ENCODE assay signal across 8 cellular contexts in the genomic region with DNA sequence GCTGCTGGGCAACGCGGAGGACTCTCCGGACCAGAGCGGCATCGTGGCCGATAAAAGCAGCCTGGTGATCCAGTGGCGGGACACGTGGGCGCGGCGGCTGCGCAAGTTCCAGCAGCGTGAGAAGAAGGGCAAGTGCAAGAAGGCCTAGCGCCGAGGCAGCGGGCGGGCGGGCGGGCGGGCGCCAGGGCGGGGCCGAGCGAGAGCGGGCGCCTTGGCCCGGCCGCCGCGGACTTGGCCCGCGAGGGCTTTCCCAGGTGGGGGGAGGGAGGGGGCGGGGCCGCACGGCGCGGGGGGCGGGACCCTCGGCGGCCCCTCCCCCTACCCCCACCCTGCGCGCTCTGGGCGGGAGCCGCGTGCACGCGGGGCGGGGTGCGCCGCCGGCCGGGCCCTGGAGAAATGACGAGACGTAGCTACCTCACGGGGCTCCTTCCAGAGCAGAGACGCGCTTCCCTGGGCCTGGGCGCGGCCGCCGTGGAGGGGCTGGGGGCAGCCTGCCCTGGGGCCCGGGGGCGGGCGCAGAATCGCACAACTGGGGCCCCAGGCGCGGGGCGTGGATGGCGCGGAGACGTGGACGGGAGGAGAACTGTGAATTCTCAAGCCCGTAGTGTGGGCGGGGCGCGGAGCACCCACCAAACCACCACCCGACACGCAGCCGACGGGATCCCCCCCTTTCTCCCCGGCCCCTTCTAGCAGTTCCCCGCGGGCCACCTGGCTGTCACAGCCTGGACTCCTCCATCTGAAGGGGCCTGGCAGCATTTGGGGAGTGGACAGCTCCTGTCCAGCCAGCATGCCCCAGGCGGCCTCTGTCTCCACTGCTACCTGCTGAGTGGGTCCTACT.
DNase-seq lines count a peak whose midpoint lies in the region; ATAC-seq, FAIRE-seq and TF ChIP-seq lines count a peak whose summit lies in the region.

No MANE protein-coding gene starts in this region.

- H3K4me1 Mint-ChIP-seq in central memory CD8-positive, alpha-beta T cell, result peaks cover 11% of the 10 kb centered on the region

- peak overlapping the region; percentile 37 for H3K9ac ChIP-seq in keratinocyte (ENCODE audit: control insufficient read depth, extremely low read depth, insufficient read depth, low read length)

- H3K79me2 ChIP-seq in keratinocyte (ENCODE audit: control insufficient read depth, insufficient read depth, low read length), result no peaks in the 10 kb centered on the region

- ATAC-seq in GM18520 (IDR thresholded peaks at IDR 0.05; ENCODE audit: unreplicated experiment), result peak; percentile 61
- peak; percentile 76 for ATAC-seq in central memory CD8-positive, alpha-beta T cell (replicated peaks; ENCODE audit: extremely low read depth, poor library complexity, severe bottlenecking)

- peaks cover 7% of the 10 kb centered on the region for H3K27me3 ChIP-seq in keratinocyte (ENCODE audit: control insufficient read depth, extremely low read depth, insufficient read depth, low read length)

- peaks cover 5% of the 10 kb centered on the region for H3K36me3 Mint-ChIP-seq in central memory CD8-positive, alpha-beta T cell (ENCODE audit: insufficient read depth)

- dilution Hi-C loops in keratinocyte (cut with MboI; ENCODE audit: extremely low pct_ligation_motif_present, low sequenced_read_pairs), result no loop called here

- peak overlapping the region; percentile 79 for H2AFZ ChIP-seq in keratinocyte (ENCODE audit: control insufficient read depth, low read length)

- peak in 1 of 3 experiments; percentile 2 for TF ChIP-seq CTCF in keratinocyte (optimal IDR thresholded peaks at IDR 0.05 in 1 of 3, IDR thresholded peaks at IDR 0.05 in 1 of 3, conservative IDR thresholded peaks at IDR 0.05 in 1 of 3; ENCODE audit: extremely low read depth in 1 of 3, insufficient read depth in 2 of 3, low read length in 3 of 3)

- peaks cover 5% of the 10 kb centered on the region for H3K4me1 ChIP-seq in keratinocyte (ENCODE audit: control insufficient read depth, extremely low read depth, insufficient read depth, low read length)

- no peaks in the 10 kb centered on the region for H3K9me3 ChIP-seq in keratinocyte (ENCODE audit: control insufficient read depth, low read depth, low read length)

- peak overlapping the region; percentile 73 for H3K4me3 Mint-ChIP-seq in central memory CD8-positive, alpha-beta T cell

- H3K4me2 ChIP-seq in keratinocyte (ENCODE audit: control insufficient read depth, extremely low read depth, insufficient read depth, low read depth, low read length), result peak overlapping the region; percentile 73

- no peaks in the 10 kb centered on the region for H3K36me3 ChIP-seq in keratinocyte (ENCODE audit: control insufficient read depth in 2 of 2, extremely low read depth in 1 of 2, insufficient read depth in 2 of 2, low read length in 2 of 2)

- peak overlapping the region; percentile 70 for H3K27ac Mint-ChIP-seq in central memory CD8-positive, alpha-beta T cell (ENCODE audit: low read depth)

- H3K9me1 ChIP-seq in keratinocyte (ENCODE audit: control insufficient read depth, extremely low read depth, insufficient read depth, low read length), result no peaks in the 10 kb centered on the region

- H3K9me3 Mint-ChIP-seq in central memory CD8-positive, alpha-beta T cell, result no peaks in the 10 kb centered on the region

- H3K4me3 ChIP-seq in keratinocyte (ENCODE audit: control insufficient read depth in 2 of 3, extremely low read depth in 1 of 3, insufficient read depth in 2 of 3, low read depth in 1 of 3, low read length in 3 of 3), result peak overlapping the region; percentile 13 to 48 (median 44)

- FAIRE-seq in keratinocyte (lab: Jason Lieb, UNC), result no peak

- no peaks in the 10 kb centered on the region for H4K20me1 ChIP-seq in keratinocyte (ENCODE audit: control insufficient read depth, extremely low read depth, insufficient read depth, low read length)

- DNase-seq in HK-2 (ENCODE audit: unreplicated experiment) (peak; percentile 60), keratinocyte (ENCODE audit: low read depth, low spot score) (no peak), GF-D8 (lab: John Stamatoyannopoulos, UW) (no peak), NCI-H2081 treated with DMSO at 0.1 percent for 48 hours (lab: John Stamatoyannopoulos, UW) (no peak)
- DNase-seq in activated CD4-positive, alpha-beta T cell treated with anti-CD3 and anti-CD28 coated beads for 1 hour, result peak; percentile 56
- DNase-seq in central memory CD8-positive, alpha-beta T cell (ENCODE audit: low spot score in 2 of 2), result peak; percentile 47 to 49
- DNase-seq in stimulated activated CD4-positive, alpha-beta T cell treated with anti-CD3 and anti-CD28 coated beads, Interleukin-1b, Interleukin-23, amount 100 ng/mL, for 1 hour (ENCODE audit: low read depth in 2 of 2), result peak; percentile 9 to 39

- no peaks in the 10 kb centered on the region for H3K27me3 Mint-ChIP-seq in central memory CD8-positive, alpha-beta T cell

- H3K27ac ChIP-seq in keratinocyte (ENCODE audit: control insufficient read depth, insufficient read depth, low read length), result no peak overlapping the region

Comparison
In these comparisons a context has a peak if more than half of its experiments do, and no peak if none do; other contexts are left out.
1. DNase-seq: peak in HK-2 (single experiment), activated CD4-positive, alpha-beta T cell treated with anti-CD3 and anti-CD28 coated beads for 1 hour (single experiment), central memory CD8-positive, alpha-beta T cell (2 of 2) and stimulated activated CD4-positive, alpha-beta T cell treated with anti-CD3 and anti-CD28 coated beads, Interleukin-1b, Interleukin-23, amount 100 ng/mL, for 1 hour (2 of 2); none in keratinocyte (single experiment), GF-D8 (single experiment) and NCI-H2081 treated with DMSO at 0.1 percent for 48 hours (single experiment).